In genomic region chr2:171625013-171625412, GRCh38 we compare ENCODE assay signal across 24 cellular contexts.
"Had no signal": no experiment of that assay in that cellular context is flagged by ENCODE, and none has a peak within 500 bp of the region (broad histone marks: within the 10 kb centered on the region; RNA-seq: fewer than 3 reads in every experiment).

No MANE protein-coding gene starts in this region.

- H3K4me3 ChIP-seq: stomach, suprapubic skin, testis, thoracic aorta, thyroid gland, tibial artery, tibial nerve, transverse colon, upper lobe of left lung, uterus, vagina had no signal

- H3K4me1 ChIP-seq: stomach, suprapubic skin, testis, thyroid gland, tibial artery, tibial nerve, transverse colon, uterus, vagina had no signal

- H3K9me3 ChIP-seq: suprapubic skin, testis, thoracic aorta, thyroid gland, transverse colon, uterus, vagina had no signal

- H3K27ac ChIP-seq: stomach, suprapubic skin, testis, thoracic aorta, thyroid gland, tibial artery, tibial nerve, transverse colon, uterus, vagina had no signal

- H3K36me3 ChIP-seq: stomach, suprapubic skin, thoracic aorta, thyroid gland, tibial artery, tibial nerve, transverse colon, upper lobe of left lung, uterus, vagina had no signal

- H3K27me3 ChIP-seq: testis, thyroid gland, tibial artery, tibial nerve, transverse colon, upper lobe of left lung, uterus, vagina had no signal

- ATAC-seq: stimulated activated effector memory CD8-positive, alpha-beta T cell treated with anti-CD3 and anti-CD28 coated beads, Interleukin-12 subunit alpha, Interleukin-12 subunit beta, amount 100 ng/mL, for 72 hours; stimulated activated memory B cell treated with anti-CD40 and anti-IgM and Interleukin-4, amounts not matched to agents 10 μg/mL and 1 μg/mL and 100 μg/mL, for 72 hours; stimulated activated naive B cell treated with anti-CD40 and anti-IgM and Interleukin-4, amounts not matched to agents 10 μg/mL and 1 μg/mL and 100 μg/mL, for 72 hours; stimulated activated naive CD8-positive, alpha-beta T cell treated with anti-CD3 and anti-CD28 coated beads, Interleukin-15, amount 100 ng/mL, for 72 hours; stimulated activated naive CD8-positive, alpha-beta T cell treated with anti-CD3 and anti-CD28 coated beads, Interleukin-15, Interleukin-2, amounts not matched to agents 100 U/mL and 50 U/mL, for 24 hours had no signal

- DNase-seq: stimulated activated CD4-positive, alpha-beta T cell treated with anti-CD3 and anti-CD28 coated beads, Interleukin-2, amount 100 ng/mL, for 48 hours; stimulated activated CD4-positive, alpha-beta T cell treated with anti-CD3 and anti-CD28 coated beads, Interleukin-4, amount 100 ng/mL, for 1 hour; stimulated activated CD4-positive, alpha-beta T cell treated with anti-CD3 and anti-CD28 coated beads, Interleukin-4, amount 100 ng/mL, for 24 hours; stimulated activated CD4-positive, alpha-beta T cell treated with anti-CD3 and anti-CD28 coated beads, Interleukin-4, amount 100 ng/mL, for 4 hours; stimulated activated CD8-positive, alpha-beta memory T cell treated with anti-CD3 and anti-CD28 coated beads, Interleukin-4, amount 100 ng/mL, for 48 hours; stimulated activated naive B cell treated with anti-CD40 and anti-IgM and Interleukin-4, amounts not matched to agents 10 μg/mL and 1 μg/mL and 100 μg/mL, for 72 hours; stimulated activated naive CD4-positive, alpha-beta T cell; stimulated activated naive CD4-positive, alpha-beta T cell treated with Interleukin-2 at 50 U/mL for 16 hours; stimulated activated naive CD8-positive, alpha-beta T cell treated with anti-CD3 and anti-CD28 coated beads, Interleukin-15, amount 100 ng/mL, for 72 hours; stimulated activated naive CD8-positive, alpha-beta T cell treated with anti-CD3 and anti-CD28 coated beads, Interleukin-15, Interleukin-2, amounts not matched to agents 100 U/mL and 50 U/mL, for 24 hours; stomach; substantia nigra; testis; thyroid gland; tibial artery; transverse colon; upper lobe of left lung; uterus had no signal
